In genomic region chr13:88979465-88980180, GRCh38 we compare ENCODE assay signal across 1 cellular context.
TF ChIP-seq lines count a peak whose summit lies in the region.

No MANE protein-coding gene starts in this region.

TF ChIP-seq in GM12878, 131 proteins besides CTCF, POLR2A, EP300 and RAD21 (continued from another document and continues in another):
- TF ChIP-seq PAX5 (IDR thresholded peaks at IDR 0.05; ENCODE audit: borderline replicate concordance, low read depth, low read length) (no peak), ZBTB11 (CRISPR knock-in tag; IDR thresholded peaks at IDR 0.05) (no peak), NFXL1 (IDR thresholded peaks at IDR 0.05; ENCODE audit: borderline replicate concordance) (no peak), USF2 (IDR thresholded peaks at IDR 0.05; ENCODE audit: borderline replicate concordance, low read depth, low read length) (no peak), TCF7 (IDR thresholded peaks at IDR 0.05; ENCODE audit: borderline replicate concordance) (no peak), SMAD5 (IDR thresholded peaks at IDR 0.05; ENCODE audit: low read depth) (no peak), RFX5 (IDR thresholded peaks at IDR 0.05; ENCODE audit: low read depth, low read length) (no peak), HSF1 (IDR thresholded peaks at IDR 0.05; ENCODE audit: low read depth, low read length) (no peak), YBX1 (IDR thresholded peaks at IDR 0.05) (no peak), SMARCA5 (IDR thresholded peaks at IDR 0.05) (no peak), CHD4 (IDR thresholded peaks at IDR 0.05) (no peak), JUND (IDR thresholded peaks at IDR 0.05; ENCODE audit: low read depth, low read length) (no peak), ZBED1 (IDR thresholded peaks at IDR 0.05; ENCODE audit: borderline replicate concordance) (no peak), CBFB (IDR thresholded peaks at IDR 0.05; ENCODE audit: low read depth) (no peak), RELA (IDR thresholded peaks at IDR 0.05; ENCODE audit: borderline replicate concordance, partially characterized antibody) (no peak), SMC3 (IDR thresholded peaks at IDR 0.05; ENCODE audit: borderline replicate concordance, low read length) (peak; percentile 50; the same call in 1 of the 2 replicates), FOXM1 (IDR thresholded peaks at IDR 0.05; ENCODE audit: low read depth, low read length) (no peak), ATF7 (IDR thresholded peaks at IDR 0.05; ENCODE audit: low read depth) (0 out of 2 replicates have a peak, but pooled peaks have one; percentile 16), CREM (IDR thresholded peaks at IDR 0.05; ENCODE audit: low read depth) (no peak), EGR1 (IDR thresholded peaks at IDR 0.05; ENCODE audit: borderline replicate concordance in 1 of 2, low read depth in 2 of 2, low read length in 2 of 2) (peak in 1 of 2 experiments; percentile 18; a peak in 1 of 3 replicates), IRF4 (IDR thresholded peaks at IDR 0.05; ENCODE audit: low read depth, low read length) (no peak), RB1 (IDR thresholded peaks at IDR 0.05; ENCODE audit: borderline replicate concordance) (peak; percentile 34; the same call in 1 of the 2 replicates), EED (IDR thresholded peaks at IDR 0.05; ENCODE audit: low read depth) (no peak), RCOR1 (conservative IDR thresholded peaks at IDR 0.05; ENCODE audit: low read depth, low read length) (no peak), ZNF24 (IDR thresholded peaks at IDR 0.05) (peak; percentile 34; the same call in 1 of the 2 replicates), NR2C1 (IDR thresholded peaks at IDR 0.05) (no peak), ZNF207 (IDR thresholded peaks at IDR 0.05; ENCODE audit: borderline replicate concordance) (no peak), ASH2L (IDR thresholded peaks at IDR 0.05; ENCODE audit: borderline replicate concordance, low read depth) (no peak), BHLHE40 (IDR thresholded peaks at IDR 0.05; ENCODE audit: borderline replicate concordance in 1 of 2, low read depth in 2 of 2, low read length in 1 of 2) (0 out of 4 replicates have a peak, but pooled peaks of 1 of the 2 experiments have one; percentile 8), MLLT1 (IDR thresholded peaks at IDR 0.05) (no peak), CUX1 (IDR thresholded peaks at IDR 0.05; ENCODE audit: insufficient replicate concordance, low read depth, low read length) (no peak), NFIC (IDR thresholded peaks at IDR 0.05; ENCODE audit: low read depth, low read length) (no peak), HDAC2 (IDR thresholded peaks at IDR 0.05) (no peak), MYC (IDR thresholded peaks at IDR 0.05; ENCODE audit: insufficient read depth, insufficient read length, insufficient replicate concordance, low read length, severe bottlenecking) (no peak), MYB (IDR thresholded peaks at IDR 0.05; ENCODE audit: borderline replicate concordance, low read depth, low read length) (no peak), HCFC1 (IDR thresholded peaks at IDR 0.05; ENCODE audit: low read length) (no peak), ZNF622 (IDR thresholded peaks at IDR 0.05) (no peak), SMAD1 (IDR thresholded peaks at IDR 0.05; ENCODE audit: low read depth, partially characterized antibody) (no peak), MEF2A (IDR thresholded peaks at IDR 0.05; ENCODE audit: insufficient read depth, low read depth, low read length) (no peak), ZNF274 (IDR thresholded peaks at IDR 0.05; ENCODE audit: insufficient read depth, insufficient read length) (no peak), SIN3A (IDR thresholded peaks at IDR 0.05; ENCODE audit: low read depth, low read length) (no peak), RBBP5 (conservative IDR thresholded peaks at IDR 0.05) (no peak), POLR2AphosphoS2 (IDR thresholded peaks at IDR 0.05; ENCODE audit: low read depth, low read length) (no peak)
- TF ChIP-seq, protein P1, sequence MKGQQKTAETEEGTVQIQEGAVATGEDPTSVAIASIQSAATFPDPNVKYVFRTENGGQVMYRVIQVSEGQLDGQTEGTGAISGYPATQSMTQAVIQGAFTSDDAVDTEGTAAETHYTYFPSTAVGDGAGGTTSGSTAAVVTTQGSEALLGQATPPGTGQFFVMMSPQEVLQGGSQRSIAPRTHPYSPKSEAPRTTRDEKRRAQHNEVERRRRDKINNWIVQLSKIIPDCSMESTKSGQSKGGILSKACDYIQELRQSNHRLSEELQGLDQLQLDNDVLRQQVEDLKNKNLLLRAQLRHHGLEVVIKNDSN (IDR thresholded peaks at IDR 0.05; ENCODE audit: borderline replicate concordance, extremely low read length, insufficient read depth, low read depth, low read length), result no peak
- TF ChIP-seq, protein P2, sequence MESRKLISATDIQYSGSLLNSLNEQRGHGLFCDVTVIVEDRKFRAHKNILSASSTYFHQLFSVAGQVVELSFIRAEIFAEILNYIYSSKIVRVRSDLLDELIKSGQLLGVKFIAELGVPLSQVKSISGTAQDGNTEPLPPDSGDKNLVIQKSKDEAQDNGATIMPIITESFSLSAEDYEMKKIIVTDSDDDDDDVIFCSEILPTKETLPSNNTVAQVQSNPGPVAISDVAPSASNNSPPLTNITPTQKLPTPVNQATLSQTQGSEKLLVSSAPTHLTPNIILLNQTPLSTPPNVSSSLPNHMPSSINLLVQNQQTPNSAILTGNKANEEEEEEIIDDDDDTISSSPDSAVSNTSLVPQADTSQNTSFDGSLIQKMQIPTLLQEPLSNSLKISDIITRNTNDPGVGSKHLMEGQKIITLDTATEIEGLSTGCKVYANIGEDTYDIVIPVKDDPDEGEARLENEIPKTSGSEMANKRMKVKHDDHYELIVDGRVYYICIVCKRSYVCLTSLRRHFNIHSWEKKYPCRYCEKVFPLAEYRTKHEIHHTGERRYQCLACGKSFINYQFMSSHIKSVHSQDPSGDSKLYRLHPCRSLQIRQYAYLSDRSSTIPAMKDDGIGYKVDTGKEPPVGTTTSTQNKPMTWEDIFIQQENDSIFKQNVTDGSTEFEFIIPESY (IDR thresholded peaks at IDR 0.05), result no peak
- TF ChIP-seq, protein P3, sequence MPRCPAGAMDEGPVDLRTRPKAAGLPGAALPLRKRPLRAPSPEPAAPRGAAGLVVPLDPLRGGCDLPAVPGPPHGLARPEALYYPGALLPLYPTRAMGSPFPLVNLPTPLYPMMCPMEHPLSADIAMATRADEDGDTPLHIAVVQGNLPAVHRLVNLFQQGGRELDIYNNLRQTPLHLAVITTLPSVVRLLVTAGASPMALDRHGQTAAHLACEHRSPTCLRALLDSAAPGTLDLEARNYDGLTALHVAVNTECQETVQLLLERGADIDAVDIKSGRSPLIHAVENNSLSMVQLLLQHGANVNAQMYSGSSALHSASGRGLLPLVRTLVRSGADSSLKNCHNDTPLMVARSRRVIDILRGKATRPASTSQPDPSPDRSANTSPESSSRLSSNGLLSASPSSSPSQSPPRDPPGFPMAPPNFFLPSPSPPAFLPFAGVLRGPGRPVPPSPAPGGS (IDR thresholded peaks at IDR 0.05; ENCODE audit: borderline replicate concordance, insufficient read depth, low read depth, low read length, poor library complexity, severe bottlenecking), result no peak
- TF ChIP-seq, protein P4, sequence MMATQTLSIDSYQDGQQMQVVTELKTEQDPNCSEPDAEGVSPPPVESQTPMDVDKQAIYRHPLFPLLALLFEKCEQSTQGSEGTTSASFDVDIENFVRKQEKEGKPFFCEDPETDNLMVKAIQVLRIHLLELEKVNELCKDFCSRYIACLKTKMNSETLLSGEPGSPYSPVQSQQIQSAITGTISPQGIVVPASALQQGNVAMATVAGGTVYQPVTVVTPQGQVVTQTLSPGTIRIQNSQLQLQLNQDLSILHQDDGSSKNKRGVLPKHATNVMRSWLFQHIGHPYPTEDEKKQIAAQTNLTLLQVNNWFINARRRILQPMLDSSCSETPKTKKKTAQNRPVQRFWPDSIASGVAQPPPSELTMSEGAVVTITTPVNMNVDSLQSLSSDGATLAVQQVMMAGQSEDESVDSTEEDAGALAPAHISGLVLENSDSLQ (IDR thresholded peaks at IDR 0.05), result peak; percentile 37; the same call in 1 of the 2 replicates
